In the genomic region with DNA sequence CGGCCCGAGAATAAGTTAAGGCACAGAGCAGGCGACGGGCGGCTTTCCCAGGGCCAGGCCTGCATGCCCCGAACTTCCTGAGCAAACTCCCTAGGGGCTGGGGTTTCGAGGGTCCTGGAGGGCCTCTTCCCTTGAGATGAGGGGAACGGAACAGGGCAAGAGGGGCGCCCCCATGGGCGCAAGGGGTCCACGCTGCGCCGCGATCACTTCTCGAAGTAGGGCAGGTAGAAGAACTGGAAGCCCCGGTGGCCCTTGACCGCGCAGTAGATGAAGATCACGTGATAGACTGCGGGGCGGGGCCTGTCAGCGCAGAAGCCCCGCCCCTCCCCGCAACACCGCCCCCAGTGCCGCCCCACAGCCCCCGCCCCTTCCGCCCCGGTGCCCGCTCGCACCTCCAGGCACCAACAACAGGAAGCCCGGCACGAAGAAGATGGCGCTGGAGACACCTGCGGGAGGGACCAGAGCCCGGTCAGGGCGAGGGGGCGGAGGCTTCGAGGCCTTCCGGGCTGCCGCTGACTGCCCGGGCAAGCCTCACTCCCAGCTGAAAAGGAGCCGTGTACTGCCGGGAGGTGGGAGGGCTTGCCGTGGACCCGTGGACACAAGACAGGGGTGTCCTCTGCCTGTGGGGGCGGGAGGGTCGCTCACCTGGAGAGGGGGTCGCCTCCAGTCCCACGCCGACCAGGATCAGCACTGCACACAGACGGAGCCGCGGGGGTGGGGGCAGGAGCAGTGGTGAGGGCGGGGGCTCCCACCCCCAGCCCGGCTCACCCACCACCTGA, we compare ENCODE assay signal across 7 cellular contexts. TPM values are rescaled to one million over a fixed set of nuclear protein-coding genes. Genes with fewer than 3 reads are reported as not detected.
DNase-seq lines count a peak whose midpoint lies in the region; ATAC-seq lines count a peak whose summit lies in the region.

No MANE protein-coding gene starts in this region.

- ATAC-seq in GM18867 (IDR thresholded peaks at IDR 0.05; ENCODE audit: unreplicated experiment) (peak; percentile 59), HG03175 (IDR thresholded peaks at IDR 0.05; ENCODE audit: unreplicated experiment) (peak; percentile 55)

- peaks cover 8% of the 10 kb centered on the region for H3K36me3 Mint-ChIP-seq in activated CD4-positive, alpha-beta memory T cell treated with anti-CD3 and anti-CD28 coated beads, Interleukin-2, amount 10 ng/mL, durations not matched to agents 7 days and 5 days (ENCODE audit: low read depth)

- peaks cover 42% of the 10 kb centered on the region for H3K4me1 Mint-ChIP-seq in activated CD4-positive, alpha-beta memory T cell treated with anti-CD3 and anti-CD28 coated beads, Interleukin-2, amount 10 ng/mL, durations not matched to agents 7 days and 5 days

- H3K27ac Mint-ChIP-seq in activated CD4-positive, alpha-beta memory T cell treated with anti-CD3 and anti-CD28 coated beads, Interleukin-2, amount 10 ng/mL, durations not matched to agents 7 days and 5 days = peak overlapping the region; percentile 89

- no peaks in the 10 kb centered on the region for H3K9me3 Mint-ChIP-seq in activated CD4-positive, alpha-beta memory T cell treated with anti-CD3 and anti-CD28 coated beads, Interleukin-2, amount 10 ng/mL, durations not matched to agents 7 days and 5 days

- POLR2A ChIA-PET in activated CD4-positive, alpha-beta memory T cell treated with anti-CD3 and anti-CD28 coated beads, Interleukin-2, amount 10 ng/mL, durations not matched to agents 7 days and 5 days (lab: Charles Lee) = interaction anchor here (0.9 to 10.2 kb wide), 13 partner anchors 15 to 225 kb away, joined by 3 to 134 read pairs (median 5); a partner anchor contains a TSS

- peaks cover 4% of the 10 kb centered on the region for H3K27me3 Mint-ChIP-seq in activated CD4-positive, alpha-beta memory T cell treated with anti-CD3 and anti-CD28 coated beads, Interleukin-2, amount 10 ng/mL, durations not matched to agents 7 days and 5 days

- DNase-seq in NCI-H526 treated with DMSO at 0.1 percent for 48 hours (lab: John Stamatoyannopoulos, UW) (peak; percentile 91), lung microvascular endothelial cell (ENCODE audit: low read depth in 2 of 2) (peak; percentile 80 to 86)
- DNase-seq in activated CD4-positive, alpha-beta memory T cell treated with anti-CD3 and anti-CD28 coated beads, Interleukin-2, amount 10 ng/mL, durations not matched to agents 7 days and 5 days = peak; percentile 95
- peak; percentile 90 for DNase-seq in effector CD4-positive, alpha-beta T cell
- DNase-seq in stimulated activated CD4-positive, alpha-beta T cell treated with anti-CD3 and anti-CD28 coated beads, TNF-alpha, amount 100 ng/mL, for 24 hours (ENCODE audit: low read depth in 3 of 3) = peak; percentile 83 to 91 (median 84)

- CTCF ChIA-PET in activated CD4-positive, alpha-beta memory T cell treated with anti-CD3 and anti-CD28 coated beads, Interleukin-2, amount 10 ng/mL, durations not matched to agents 7 days and 5 days (lab: Charles Lee) = interaction anchor here (0.7 to 1.6 kb wide), 3 partner anchors 26 to 120 kb away, joined by 3 to 7 read pairs (median 6); a partner anchor contains a TSS

- peak overlapping the region; percentile 84 for H3K4me3 Mint-ChIP-seq in activated CD4-positive, alpha-beta memory T cell treated with anti-CD3 and anti-CD28 coated beads, Interleukin-2, amount 10 ng/mL, durations not matched to agents 7 days and 5 days

RNA-seq across cellular contexts. Expression of a gene that starts 4.5 kb away (rescaled TPM):
- total RNA-seq in activated CD4-positive, alpha-beta memory T cell treated with anti-CD3 and anti-CD28 coated beads, Interleukin-2, amount 10 ng/mL, durations not matched to agents 7 days and 5 days = 10 to 100 TPM; 36.3 to 37.6 TPM
- total RNA-seq in lung microvascular endothelial cell = 14.2 and 16.1 TPM in 2 replicates

RNA-seq across cellular contexts. Expression of a gene that starts 9.4 kb away (rescaled TPM):
- total RNA-seq in activated CD4-positive, alpha-beta memory T cell treated with anti-CD3 and anti-CD28 coated beads, Interleukin-2, amount 10 ng/mL, durations not matched to agents 7 days and 5 days = 1 to 10 TPM; 2.3 to 3.3 TPM
- 0.60 and 1.3 TPM in 2 replicates for total RNA-seq in lung microvascular endothelial cell

RNA-seq across cellular contexts. Expression of a gene that starts 12.1 kb away (rescaled TPM):
- total RNA-seq in activated CD4-positive, alpha-beta memory T cell treated with anti-CD3 and anti-CD28 coated beads, Interleukin-2, amount 10 ng/mL, durations not matched to agents 7 days and 5 days = not detected
- total RNA-seq in lung microvascular endothelial cell = not detected in 2 replicates

RNA-seq across cellular contexts. Expression of a gene that starts 18.2 kb away (rescaled TPM):
- 100 to 1,000 TPM; 152 to 159 TPM for total RNA-seq in activated CD4-positive, alpha-beta memory T cell treated with anti-CD3 and anti-CD28 coated beads, Interleukin-2, amount 10 ng/mL, durations not matched to agents 7 days and 5 days
- total RNA-seq in lung microvascular endothelial cell = 67.1 and 112 TPM in 2 replicates

RNA-seq across cellular contexts. Expression of a gene that starts 21.3 kb away (rescaled TPM):
- 100 to 1,000 TPM; 192 to 196 TPM for total RNA-seq in activated CD4-positive, alpha-beta memory T cell treated with anti-CD3 and anti-CD28 coated beads, Interleukin-2, amount 10 ng/mL, durations not matched to agents 7 days and 5 days
- total RNA-seq in lung microvascular endothelial cell = 91.9 and 111 TPM in 2 replicates

Comparison
In these comparisons a context has a peak if more than half of its experiments do, and no peak if none do; other contexts are left out.
1. Peak in every context shown above with its lines: DNase-seq and ATAC-seq.